31 cellular contexts compared by ENCODE assay signal in the genomic region with DNA sequence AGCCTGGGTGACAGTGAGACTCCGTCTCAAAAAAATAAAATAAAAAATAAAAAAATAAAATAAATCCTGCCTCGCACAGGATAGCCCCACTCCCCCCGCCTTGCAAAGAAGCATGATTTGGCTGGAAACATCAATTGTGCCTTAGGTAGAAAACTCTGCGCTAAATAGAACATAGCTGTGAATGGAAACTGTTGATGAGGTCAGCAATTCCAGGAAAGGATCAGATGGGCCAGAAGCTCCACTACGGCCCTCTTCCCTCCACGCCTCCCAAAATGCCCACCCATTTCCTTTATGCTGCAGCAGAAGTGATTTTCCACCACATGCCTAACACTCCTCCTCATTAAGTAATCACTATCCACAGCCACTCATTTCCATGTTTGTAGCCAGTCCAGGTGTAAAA.
"Had no signal": no experiment of that assay in that cellular context is flagged by ENCODE, and none has a peak within 500 bp of the region (broad histone marks: within the 10 kb centered on the region; RNA-seq: fewer than 3 reads in every experiment).

No MANE protein-coding gene starts in this region.

- DNase-seq: activated CD4-positive, alpha-beta memory T cell treated with anti-CD3 and anti-CD28 coated beads, Interleukin-2, amount 10 ng/mL, durations not matched to agents 7 days and 5 days; activated CD4-positive, alpha-beta T cell treated with anti-CD3 and anti-CD28 coated beads for 1 hour; activated CD4-positive, alpha-beta T cell treated with anti-CD3 and anti-CD28 coated beads for 48 hours; activated CD4-positive, CD25-positive, alpha-beta regulatory T cell; activated CD8-positive, alpha-beta memory T cell treated with anti-CD3 and anti-CD28 coated beads for 24 hours; activated CD8-positive, alpha-beta memory T cell treated with anti-CD3 and anti-CD28 coated beads, Interleukin-2, amount 10 ng/mL, durations not matched to agents 7 days and 5 days; activated CD8-positive, alpha-beta memory T cell treated with anti-CD3 and anti-CD28 coated beads, Interleukin-2, amount 50 U/mL, for 48 hours; activated effector memory CD4-positive, alpha-beta T cell treated with anti-CD3 and anti-CD28 coated beads, Interleukin-2, amount 50 U/mL, for 16 hours; activated naive CD4-positive, alpha-beta T cell; activated naive CD4-positive, alpha-beta T cell treated with anti-CD3 and anti-CD28 coated beads, Interleukin-2, amount 50 U/mL, for 16 hours; activated naive CD8-positive, alpha-beta T cell treated with anti-CD3 and anti-CD28 coated beads for 36 hours; activated T-cell treated with anti-CD3 and anti-CD28 coated beads, Interleukin-2, amount 50 U/mL, for 72 hours; amniotic stem cell; aorta; brain microvascular endothelial cell; central memory CD4-positive, alpha-beta T cell; NCI-H1105; NCI-H1417 treated with DMSO at 0.1 percent for 48 hours; NCI-H1930; NCI-H2081 treated with DMSO at 0.1 percent for 48 hours; NCI-H510A; NCI-H69; PC-9; SIG-M5; T-cell; T-helper 2 cell; T-helper 9 cell; WERI-Rb-1 had no signal

- H3K9me3 Mint-ChIP-seq: activated CD4-positive, alpha-beta memory T cell treated with anti-CD3 and anti-CD28 coated beads, Interleukin-2, amount 10 ng/mL, durations not matched to agents 7 days and 5 days; activated naive CD8-positive, alpha-beta T cell treated with anti-CD3 and anti-CD28 coated beads for 36 hours; activated T-cell treated with anti-CD3 and anti-CD28 coated beads, Interleukin-2, amount 50 U/mL, for 72 hours; activated T-helper 17 cell treated with anti-CD3 and anti-CD28 coated beads, Interleukin-2, amount 50 U/mL, for 72 hours; T-cell had no signal

- H3K36me3 Mint-ChIP-seq: activated CD8-positive, alpha-beta memory T cell treated with anti-CD3 and anti-CD28 coated beads, Interleukin-2, amount 10 ng/mL, durations not matched to agents 7 days and 5 days; activated naive CD8-positive, alpha-beta T cell treated with anti-CD3 and anti-CD28 coated beads for 36 hours; T-cell had no signal

- H3K4me3 Mint-ChIP-seq: activated CD4-positive, alpha-beta memory T cell treated with anti-CD3 and anti-CD28 coated beads, Interleukin-2, amount 10 ng/mL, durations not matched to agents 7 days and 5 days; activated CD8-positive, alpha-beta memory T cell treated with anti-CD3 and anti-CD28 coated beads, Interleukin-2, amount 10 ng/mL, durations not matched to agents 7 days and 5 days; activated naive CD8-positive, alpha-beta T cell treated with anti-CD3 and anti-CD28 coated beads for 36 hours; activated T-cell treated with anti-CD3 and anti-CD28 coated beads, Interleukin-2, amount 50 U/mL, for 72 hours; activated T-helper 17 cell treated with anti-CD3 and anti-CD28 coated beads, Interleukin-2, amount 50 U/mL, for 72 hours; T-cell had no signal

- H3K27me3 ChIP-seq: brain microvascular endothelial cell had no signal

- H3K4me3 ChIP-seq: PC-9 had no signal

- H3K36me3 ChIP-seq: brain microvascular endothelial cell, WERI-Rb-1 had no signal

- H3K27me3 Mint-ChIP-seq: activated T-helper 17 cell treated with anti-CD3 and anti-CD28 coated beads, Interleukin-2, amount 50 U/mL, for 72 hours; T-cell had no signal

- H3K27ac Mint-ChIP-seq: activated CD4-positive, alpha-beta memory T cell treated with anti-CD3 and anti-CD28 coated beads, Interleukin-2, amount 10 ng/mL, durations not matched to agents 7 days and 5 days; activated CD8-positive, alpha-beta memory T cell treated with anti-CD3 and anti-CD28 coated beads, Interleukin-2, amount 10 ng/mL, durations not matched to agents 7 days and 5 days; activated naive CD8-positive, alpha-beta T cell treated with anti-CD3 and anti-CD28 coated beads for 36 hours; activated T-cell treated with anti-CD3 and anti-CD28 coated beads, Interleukin-2, amount 50 U/mL, for 72 hours; activated T-helper 17 cell treated with anti-CD3 and anti-CD28 coated beads, Interleukin-2, amount 50 U/mL, for 72 hours; T-cell had no signal

- ATAC-seq: activated CD8-positive, alpha-beta memory T cell treated with anti-CD3 and anti-CD28 coated beads, Interleukin-2, amount 10 ng/mL, durations not matched to agents 7 days and 5 days; activated T-cell treated with anti-CD3 and anti-CD28 coated beads, Interleukin-2, amount 50 U/mL, for 72 hours; activated T-helper 17 cell treated with anti-CD3 and anti-CD28 coated beads, Interleukin-2, amount 50 U/mL, for 72 hours; Right ventricle myocardium inferior; SK-N-SH treated with all-trans-retinoic acid at 6 μM for 48 hours; T-cell had no signal
